ENCODE assay signal across 8 cellular contexts in the genomic region with DNA sequence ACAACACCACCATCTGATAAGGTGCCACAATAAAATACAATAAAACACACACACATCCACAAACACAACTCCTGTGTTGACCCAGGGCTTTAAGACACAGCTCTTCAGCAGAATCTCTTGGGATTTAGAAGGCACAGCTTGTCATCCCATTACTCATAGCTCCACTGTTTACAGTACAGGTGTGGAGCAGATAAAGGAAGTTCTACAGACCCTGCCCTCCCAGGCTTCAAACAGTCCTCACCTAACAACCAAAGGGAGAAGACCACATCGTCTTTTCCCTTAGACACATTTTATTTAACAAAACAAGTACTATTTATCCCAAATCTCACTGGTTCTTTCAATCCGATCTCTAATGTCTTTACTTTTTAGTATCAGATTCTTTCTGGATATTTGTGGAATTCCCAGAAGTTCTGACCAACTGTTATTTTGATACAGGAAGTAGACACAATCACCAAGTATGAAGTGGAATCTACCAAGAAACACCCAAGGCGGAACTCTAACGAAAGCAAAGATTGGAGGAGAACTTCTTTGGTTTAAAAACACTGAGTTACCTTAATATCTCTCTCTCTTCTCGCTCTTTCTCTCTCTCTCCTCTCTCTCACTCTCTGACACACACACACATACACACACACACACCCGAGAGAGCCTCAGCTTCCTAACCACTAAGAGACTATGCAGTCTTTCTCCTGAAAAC. TPM values are rescaled to one million over a fixed set of nuclear protein-coding genes. Genes with fewer than 3 reads are reported as not detected.
DNase-seq lines count a peak whose midpoint lies in the region; ATAC-seq and TF ChIP-seq lines count a peak whose summit lies in the region.

No MANE protein-coding gene starts in this region.

- no peak for ATAC-seq in GM18907 (IDR thresholded peaks at IDR 0.05; ENCODE audit: unreplicated experiment)

- peaks cover 1% of the 10 kb centered on the region for H3K36me3 Mint-ChIP-seq in endodermal cell (ENCODE audit: low read depth)

- H3K4me3 ChIP-seq in endodermal cell (ENCODE audit: low read length) (peak overlapping the region; percentile 61), rectal smooth muscle tissue (ENCODE audit: low read length) (peak overlapping the region; percentile 61)

- H3K4me1 Mint-ChIP-seq in endodermal cell, result peaks cover 60% of the 10 kb centered on the region

- no peaks in the 10 kb centered on the region for H3K9me3 Mint-ChIP-seq in endodermal cell

- H3K4me3 Mint-ChIP-seq in endodermal cell, result peak overlapping the region; percentile 47

- DNase-seq in activated gamma-delta T cell treated with Interleukin-2 at 50 U/mL for 16 hours (peak; percentile 31), activated gamma-delta T cell (lab: John Stamatoyannopoulos, UW) (no peak), OCI-M1 (lab: John Stamatoyannopoulos, UW) (peak; percentile 45), endodermal cell (no peak), GM20000 (ENCODE audit: low spot score) (no peak), HuH-7 (ENCODE audit: low spot score) (no peak)

- H3K36me3 ChIP-seq in endodermal cell (ENCODE audit: control insufficient read depth, insufficient read depth, low read length) (peaks cover 6% of the 10 kb centered on the region), rectal smooth muscle tissue (ENCODE audit: control insufficient read depth, insufficient read depth, low read length) (no peaks in the 10 kb centered on the region)

- 72 to 79% methylated on average over 4 to 6 of the region's 6 CpGs for WGBS in endodermal cell (ENCODE audit: insufficient coverage in 1 of 2, insufficient read length in 1 of 2), 2 experiments

- H3K27ac Mint-ChIP-seq in endodermal cell, result peak overlapping the region; percentile 86

- no peaks in the 10 kb centered on the region for H3K9me3 ChIP-seq in endodermal cell (ENCODE audit: control insufficient read depth, low read length)

- H3K9ac ChIP-seq in endodermal cell (ENCODE audit: extremely low read depth, low read length, poor library complexity, severe bottlenecking) (peak overlapping the region; percentile 37), rectal smooth muscle tissue (ENCODE audit: low read length) (peak overlapping the region; percentile 82)

- peaks cover 42% of the 10 kb centered on the region for H3K4me1 ChIP-seq in endodermal cell (ENCODE audit: control insufficient read depth, insufficient read depth, low read length)
- peaks cover 15% of the 10 kb centered on the region for H3K4me1 ChIP-seq in rectal smooth muscle tissue (ENCODE audit: control insufficient read depth, insufficient read depth, low read length)

- H3K27ac ChIP-seq in endodermal cell (ENCODE audit: low read depth, low read length), result no peak overlapping the region
- H3K27ac ChIP-seq in rectal smooth muscle tissue (ENCODE audit: low read depth, low read length), result peak overlapping the region; percentile 18

- TF ChIP-seq CTCF in endodermal cell (conservative IDR thresholded peaks at IDR 0.05), result no peak
- TF ChIP-seq CTCF in GM20000 (IDR thresholded peaks at IDR 0.05; ENCODE audit: extremely low read depth, missing control alignments), result no peak

- no peaks in the 10 kb centered on the region for H3K27me3 Mint-ChIP-seq in endodermal cell (ENCODE audit: insufficient read depth)

- H3K27me3 ChIP-seq in endodermal cell (ENCODE audit: control insufficient read depth, insufficient read depth, low read length, poor library complexity, severe bottlenecking) (no peaks in the 10 kb centered on the region), rectal smooth muscle tissue (ENCODE audit: control insufficient read depth, insufficient read depth, low read length) (no peaks in the 10 kb centered on the region)

RNA-seq across cellular contexts. Expression of a gene that starts 46.1 kb away (rescaled TPM):
- 10 to 100 TPM; 23.1 to 27.4 TPM for total RNA-seq in endodermal cell
- polyA plus RNA-seq in endodermal cell (2013, experiment 1 of 2), result 20.3 TPM
- 17.8 TPM for polyA plus RNA-seq in endodermal cell (2013, experiment 2 of 2)

Comparison
In these comparisons a context has a peak if more than half of its experiments do, and no peak if none do; other contexts are left out.
1. DNase-seq: peak in activated gamma-delta T cell treated with Interleukin-2 at 50 U/mL for 16 hours (single experiment) and OCI-M1 (single experiment); none in activated gamma-delta T cell (single experiment), endodermal cell (single experiment), GM20000 (single experiment) and HuH-7 (single experiment).